In genomic region chr21:41616063-41616591, GRCh38 we compare ENCODE assay signal across 14 cellular contexts.
DNase-seq lines count a peak whose midpoint lies in the region; ATAC-seq and TF ChIP-seq lines count a peak whose summit lies in the region.
"Had no signal": no experiment of that assay in that cellular context is flagged by ENCODE, and none has a peak within 500 bp of the region (broad histone marks: within the 10 kb centered on the region; RNA-seq: fewer than 3 reads in every experiment).

No MANE protein-coding gene starts in this region.

- H3K27me3 ChIP-seq in adipocyte (replicated peaks; ENCODE audit: control insufficient read depth, insufficient read depth, low read length) (no peaks in the 10 kb centered on the region), foreskin keratinocyte (no peaks in the 10 kb centered on the region)

- DNase-seq in EH (ENCODE audit: low read depth) (peak; percentile 99), adipocyte (ENCODE audit: low read depth) (peak; percentile 81), foreskin keratinocyte (no peak), NCI-H1105 (lab: John Stamatoyannopoulos, UW) (no peak)
- DNase-seq in stimulated activated CD4-positive, alpha-beta T cell treated with anti-CD3 and anti-CD28 coated beads, Interleukin-4, amount 100 ng/mL, for 24 hours, result no peak
- no peak for DNase-seq in activated CD4-positive, alpha-beta T cell treated with anti-CD3 and anti-CD28 coated beads, Interleukin-2, amount 50 U/mL, for 48 hours
- DNase-seq: activated CD4-positive, alpha-beta T cell treated with anti-CD3 and anti-CD28 coated beads, Interleukin-2, amount 10 ng/mL, durations not matched to agents 7 days and 5 days; activated naive CD8-positive, alpha-beta T cell treated with anti-CD3 and anti-CD28 coated beads, Interleukin-2, amount 10 ng/mL, durations not matched to agents 7 days and 5 days; NCI-H510A treated with DMSO at 0.1 percent for 48 hours; stimulated activated naive CD4-positive, alpha-beta T cell had no signal

- ATAC-seq in foreskin keratinocyte (no peak), HG03469 (IDR thresholded peaks at IDR 0.05; ENCODE audit: unreplicated experiment) (no peak)
- ATAC-seq: mucosa of descending colon had no signal

- H3K4me1 ChIP-seq in adipocyte (ENCODE audit: control insufficient read depth, insufficient read depth, low read length), result peaks cover 50% of the 10 kb centered on the region
- peaks cover 18% of the 10 kb centered on the region for H3K4me1 ChIP-seq in foreskin keratinocyte

- H3K9ac ChIP-seq in adipocyte (ENCODE audit: low read length), result peak overlapping the region; percentile 78
- H3K9ac ChIP-seq: KMS-11 had no signal

- TF ChIP-seq CTCF in foreskin keratinocyte (conservative IDR thresholded peaks at IDR 0.05), result no peak

- H3K27ac ChIP-seq in foreskin keratinocyte (peak overlapping the region; percentile 85), skin epidermis (peak overlapping the region in 19 of 21 experiments; percentile 6 to 91 (median 65))
- H3K27ac ChIP-seq: KMS-11 had no signal

- H3K36me3 ChIP-seq in adipocyte (ENCODE audit: control insufficient read depth, insufficient read depth, low read length, severe bottlenecking), result no peaks in the 10 kb centered on the region

- H3K9me3 ChIP-seq in adipocyte (ENCODE audit: control insufficient read depth, low read length), result no peaks in the 10 kb centered on the region
- H3K9me3 ChIP-seq: mucosa of descending colon had no signal

- H3K4me3 ChIP-seq in adipocyte (ENCODE audit: low read length) (peak overlapping the region; percentile 35), skin epidermis (no peak overlapping the region)
- H3K4me3 ChIP-seq: mucosa of descending colon had no signal

Comparison
In these comparisons a context has a peak if more than half of its experiments do, and no peak if none do; other contexts are left out.
1. DNase-seq: peak in EH (single experiment) and adipocyte (single experiment); none in foreskin keratinocyte (0 of 2), stimulated activated CD4-positive, alpha-beta T cell treated with anti-CD3 and anti-CD28 coated beads, Interleukin-4, amount 100 ng/mL, for 24 hours (single experiment), NCI-H1105 (single experiment) and activated CD4-positive, alpha-beta T cell treated with anti-CD3 and anti-CD28 coated beads, Interleukin-2, amount 50 U/mL, for 48 hours (0 of 2).